ENCODE assay signal across 12 cellular contexts in the genomic region with DNA sequence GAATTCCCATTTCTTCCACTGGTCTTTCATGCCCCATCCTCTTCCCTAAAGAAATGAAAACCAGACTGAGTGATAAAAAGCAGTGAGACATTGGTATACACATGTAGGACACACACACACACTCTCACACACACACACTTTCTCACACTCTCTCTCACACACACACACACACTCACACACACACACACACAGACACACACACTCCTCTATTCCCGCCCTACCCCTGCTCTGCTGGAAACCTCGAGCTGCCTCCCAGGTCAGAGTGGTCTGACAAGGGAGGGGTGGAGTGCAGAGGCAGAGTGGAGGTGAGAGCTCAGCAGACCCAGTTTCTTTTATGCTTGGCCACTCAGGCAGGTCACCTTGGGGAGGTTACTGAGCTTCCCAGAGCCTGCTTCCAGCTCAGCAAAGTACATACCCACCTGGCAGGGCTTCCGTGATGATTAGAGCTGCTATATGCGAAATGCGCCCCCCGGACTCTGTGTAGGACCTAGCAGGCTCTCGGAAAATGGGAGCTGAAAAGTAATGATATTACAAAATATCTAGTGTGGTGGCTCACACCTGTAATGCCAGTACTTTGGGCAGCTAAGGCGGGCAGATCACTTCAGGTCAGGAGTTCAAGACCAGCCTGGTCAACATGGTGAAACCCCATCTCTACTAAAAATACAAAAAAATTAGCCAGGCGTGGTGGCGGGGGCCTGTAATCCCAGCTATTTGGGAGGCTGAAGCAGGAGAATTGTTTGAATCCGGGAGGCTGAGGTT. TPM values are rescaled to one million over a fixed set of nuclear protein-coding genes. Genes with fewer than 3 reads are reported as not detected.
DNase-seq lines count a peak whose midpoint lies in the region; ATAC-seq and TF ChIP-seq lines count a peak whose summit lies in the region.
"Had no signal": no experiment of that assay in that cellular context is flagged by ENCODE, and none has a peak within 500 bp of the region (broad histone marks: within the 10 kb centered on the region; RNA-seq: fewer than 3 reads in every experiment).

No MANE protein-coding gene starts in this region.

- ATAC-seq in left ventricle myocardium superior = no peak
- no peak for ATAC-seq in memory B cell (ENCODE audit: low read depth)
- ATAC-seq: left colon had no signal

- no peaks in the 10 kb centered on the region for H3K27me3 Mint-ChIP-seq in memory B cell

- H3K4me1 ChIP-seq in cardiac muscle cell (ENCODE audit: low read depth) (peaks cover 33% of the 10 kb centered on the region), adipocyte (ENCODE audit: control insufficient read depth, insufficient read depth, low read length) (peaks cover 52% of the 10 kb centered on the region), thyroid gland (peaks cover 61 to 87% of the 10 kb centered on the region in 2 donors)

- H3K4me3 ChIP-seq in cardiac muscle cell (no peak overlapping the region), adipocyte (ENCODE audit: low read length) (no peak overlapping the region), thyroid gland (replicated peaks in 1 of 3) (no peak overlapping the region)
- H3K4me3 ChIP-seq: testis had no signal

- peak overlapping the region; percentile 70 for H3K9ac ChIP-seq in adipocyte (ENCODE audit: low read length)

- TF ChIP-seq CTCF in cardiac muscle cell (IDR thresholded peaks at IDR 0.05; ENCODE audit: low read depth, low read length) = no peak
- peak in 1 of 6 experiments; percentile 39 for TF ChIP-seq CTCF in thyroid gland (IDR thresholded peaks at IDR 0.05)

- 52 to 75% methylated on average over 11 of the region's 11 CpGs for WGBS in thyroid gland, 2 donors

- no peaks in the 10 kb centered on the region for H3K36me3 Mint-ChIP-seq in memory B cell

- H3K9me3 Mint-ChIP-seq in memory B cell = no peaks in the 10 kb centered on the region

- intact Hi-C loops in left ventricle myocardium superior (cut with micrococcal nuclease) (loop anchor here (5.0 kb wide), 1 partner anchor 92 kb away; the partner anchor contains the start of gene IGFBP4), thyroid gland (cut with DNase I) (loop anchor here (5.0 kb wide), 2 partner anchors 57 to 92 kb away; partner anchors contain the start of gene IGFBP4)

- no peaks in the 10 kb centered on the region for H3K9me3 ChIP-seq in cardiac muscle cell (ENCODE audit: low read depth)
- H3K9me3 ChIP-seq in adipocyte (ENCODE audit: control insufficient read depth, low read length) = no peaks in the 10 kb centered on the region
- no peaks in the 10 kb centered on the region for H3K9me3 ChIP-seq in thyroid gland
- H3K9me3 ChIP-seq: testis had no signal

- H3K27me3 ChIP-seq in cardiac muscle cell = no peaks in the 10 kb centered on the region
- no peaks in the 10 kb centered on the region for H3K27me3 ChIP-seq in adipocyte (replicated peaks; ENCODE audit: control insufficient read depth, insufficient read depth, low read length)
- H3K27me3 ChIP-seq in thyroid gland = no peaks in the 10 kb centered on the region
- H3K27me3 ChIP-seq: testis had no signal

- no peaks in the 10 kb centered on the region for H3K36me3 ChIP-seq in cardiac muscle cell
- no peaks in the 10 kb centered on the region for H3K36me3 ChIP-seq in adipocyte (ENCODE audit: control insufficient read depth, insufficient read depth, low read length, severe bottlenecking)
- no peaks in the 10 kb centered on the region for H3K36me3 ChIP-seq in thyroid gland

- peak overlapping the region; percentile 96 for H3K27ac ChIP-seq in cardiac muscle cell
- peak overlapping the region; percentile 94 to 99 (median 99) for H3K27ac ChIP-seq in thyroid gland

- TF ChIP-seq POLR2A in thyroid gland (IDR thresholded peaks at IDR 0.05) = peak; percentile 8 to 68

- H3K4me1 Mint-ChIP-seq in memory B cell = peaks cover 47% of the 10 kb centered on the region

- peak overlapping the region; percentile 42 for H3K4me3 Mint-ChIP-seq in memory B cell

- peak in 1 of 2 donors; percentile 46 for DNase-seq in cardiac muscle cell (ENCODE audit: low read depth in 1 of 2, low spot score in 1 of 2)
- no peak for DNase-seq in left ventricle myocardium superior
- DNase-seq in adipocyte (ENCODE audit: low read depth) = no peak
- no peak for DNase-seq in memory B cell (ENCODE audit: low spot score in 2 of 2)
- DNase-seq in thyroid gland = peak; percentile 95
- DNase-seq in retina = no peak
- no peak for DNase-seq in GDM1 (lab: John Stamatoyannopoulos, UW)
- DNase-seq in stimulated activated CD4-positive, alpha-beta T cell treated with anti-CD3 and anti-CD28 coated beads, Interleukin-2, amount 100 ng/mL, for 48 hours = no peak
- DNase-seq: NCI-H774, testis had no signal

- H3K27ac Mint-ChIP-seq in memory B cell = peak overlapping the region; percentile 96

RNA-seq across cellular contexts. Expression of gene CCR7, which starts 30.7 kb away (rescaled TPM):
- 0.28 TPM in 1 of 2 replicates, not detected in the other for total RNA-seq in cardiac muscle cell
- 0.57 TPM in 1 of 2 replicates, not detected in the other for polyA plus RNA-seq in cardiac muscle cell
- 0.22 TPM for total RNA-seq in left ventricle myocardium superior
- total RNA-seq in thyroid gland = 1 to 10 TPM in 1 of 4 donors, under 1 TPM in 2, not detected in 1; 0.27 to 1.6 (median 0.93) TPM
- total RNA-seq: epithelial cell of proximal tubule had no signal

RNA-seq across cellular contexts. Expression of gene TNS4, which starts 33.2 kb away (rescaled TPM):
- total RNA-seq in cardiac muscle cell (not detected in 2 replicates), left ventricle myocardium superior (not detected), thyroid gland (10 to 100 TPM in 2 of 4 donors, 1 to 10 TPM in 2; 5.4 to 24.7 (median 16.2) TPM)
- polyA plus RNA-seq in cardiac muscle cell = not detected in 2 replicates
- total RNA-seq: epithelial cell of proximal tubule had no signal

Comparison
In these comparisons a context has a peak if more than half of its experiments do, and no peak if none do; other contexts are left out.
1. DNase-seq: peak in thyroid gland (2 of 2); none in left ventricle myocardium superior (single experiment), adipocyte (single experiment), memory B cell (0 of 2), retina (single experiment), GDM1 (single experiment) and stimulated activated CD4-positive, alpha-beta T cell treated with anti-CD3 and anti-CD28 coated beads, Interleukin-2, amount 100 ng/mL, for 48 hours (0 of 2).